ENCODE assay signal across 8 cellular contexts in genomic region chr17:4709794-4710692, GRCh38. TPM values are rescaled to one million over a fixed set of nuclear protein-coding genes. Genes with fewer than 3 reads are reported as not detected.
DNase-seq lines count a peak whose midpoint lies in the region; ATAC-seq and TF ChIP-seq lines count a peak whose summit lies in the region.

ARRB2 (plus strand) TSS chr17:4710632; CDS start chr17:4710722, 90 bp downstream.

- DNase-seq in NCI-H69 (lab: John Stamatoyannopoulos, UW) = peak; percentile 98
- DNase-seq in activated CD4-positive, alpha-beta T cell treated with anti-CD3 and anti-CD28 coated beads, Interleukin-2, amount 50 U/mL, for 1 hour = peak; percentile 99
- DNase-seq in dedifferentiated amniotic fluid mesenchymal stem cell (ENCODE audit: extremely low spot score) = peak; percentile 92
- DNase-seq in left lung = peak; percentile 99 to 100
- peak; percentile 96 for DNase-seq in stimulated activated CD4-positive, alpha-beta T cell treated with anti-CD3 and anti-CD28 coated beads, Interleukin-2, amount 100 ng/mL, for 48 hours

- intact Hi-C loops in left lung (cut with DNase I) = loop anchor here in 1 of 2 donors (10.0 kb wide), 1 partner anchor 185 kb away; the partner anchor contains the start of gene C17orf107

- H3K27ac ChIP-seq in C4-2B (peak within 1 kb of the TSS; percentile 72), left lung (peak within 1 kb of the TSS; percentile 91 to 98)

- peak; percentile 82 for ATAC-seq in GM19328 (IDR thresholded peaks at IDR 0.05; ENCODE audit: unreplicated experiment)
- ATAC-seq in HG03520 (IDR thresholded peaks at IDR 0.05; ENCODE audit: unreplicated experiment) = peak; percentile 72
- peak; percentile 90 for ATAC-seq in left lung

- peaks cover 17 to 54% of the 10 kb centered on the region in 2 donors for H3K4me1 ChIP-seq in left lung

- H3K27me3 ChIP-seq in left lung = no peaks in the 10 kb centered on the region

- H3K4me3 ChIP-seq in left lung = peak within 1 kb of the TSS; percentile 61 to 88

- no peak; the same call in 1 of the 2 replicates for TF ChIP-seq CTCF in C4-2B (conservative IDR thresholded peaks at IDR 0.05)
- TF ChIP-seq CTCF in left lung (IDR thresholded peaks at IDR 0.05) = peak; percentile 44 to 66

- H3K36me3 ChIP-seq in left lung = peaks cover 0 to 9% of the 10 kb centered on the region in 2 donors

- no peaks in the 10 kb centered on the region for H3K9me3 ChIP-seq in left lung

RNA-seq across cellular contexts. Expression of gene ARRB2, which starts in this region (rescaled TPM):
- total RNA-seq in left lung = 100 to 1,000 TPM in 1 of 2 donors, 10 to 100 TPM in 1; 91.8 to 240 TPM

Comparison
In these comparisons a context has a peak if more than half of its experiments do, and no peak if none do; other contexts are left out.
1. Peak in every context shown above with its lines: DNase-seq, ATAC-seq, H3K4me3 ChIP-seq and H3K27ac ChIP-seq.